8 cellular contexts compared by ENCODE assay signal in genomic region chr17:42067371-42068180, GRCh38.
A peak's percentile ranks its signal among the peaks of the same experiment; 100 is the strongest.
DNase-seq lines count a peak whose midpoint lies in the region; ATAC-seq and FAIRE-seq lines count a peak whose summit lies in the region.

No MANE protein-coding gene starts in this region.

- DNase-seq in COLO668 (lab: John Stamatoyannopoulos, UW; ENCODE audit: unreplicated experiment) (peak; percentile 39), HTR-8/SVneo (ENCODE audit: insufficient read length, low spot score) (peak; percentile 84), T follicular helper cell (ENCODE audit: low read depth) (peak; percentile 53), amniotic epithelial cell (ENCODE audit: low read depth) (peak; percentile 19), hypothalamus (lab: John Stamatoyannopoulos, UW) (peak in 35 of 51 donors; percentile 5 to 69 (median 20)), NCI-H2107 (lab: John Stamatoyannopoulos, UW) (no peak)
- DNase-seq in stimulated activated CD4-positive, alpha-beta T cell treated with anti-CD3 and anti-CD28 coated beads, Interleukin-12 subunit alpha, Interleukin-12 subunit beta, amount 100 ng/mL, for 24 hours (ENCODE audit: low read depth in 2 of 2): peak; percentile 31 to 77

- FAIRE-seq in HTR-8/SVneo (lab: Jason Lieb, UNC): peak; percentile 95

- ATAC-seq in HG03108 (IDR thresholded peaks at IDR 0.05; ENCODE audit: unreplicated experiment): no peak
